ENCODE assay signal across 23 cellular contexts in the genomic region with DNA sequence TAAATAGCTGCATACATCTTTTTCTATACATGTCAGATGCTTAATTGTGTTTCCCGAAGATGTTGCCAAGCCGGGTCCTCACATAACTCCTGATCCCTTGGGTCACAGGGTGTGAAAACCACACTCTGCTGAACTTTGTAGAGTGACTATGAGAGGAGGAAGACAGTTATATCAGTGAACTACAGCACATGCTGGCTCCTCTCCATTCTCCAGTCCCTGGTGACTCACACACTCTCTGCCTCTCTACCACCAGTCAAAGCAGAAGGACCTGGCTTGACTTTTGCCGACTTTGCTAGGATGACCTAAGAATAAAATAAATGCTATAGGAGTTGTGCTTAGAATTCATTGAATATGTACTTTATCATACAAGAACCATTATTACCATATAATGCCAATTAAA. TPM values are rescaled to one million over a fixed set of nuclear protein-coding genes. Genes with fewer than 3 reads are reported as not detected.
"Had no signal": no experiment of that assay in that cellular context is flagged by ENCODE, and none has a peak within 500 bp of the region (broad histone marks: within the 10 kb centered on the region; RNA-seq: fewer than 3 reads in every experiment).

No MANE protein-coding gene starts in this region.

- DNase-seq: activated CD4-positive, alpha-beta T cell treated with anti-CD3 and anti-CD28 coated beads for 4 hours; activated CD4-positive, alpha-beta T cell treated with anti-CD3 and anti-CD28 coated beads, Interleukin-2, amount 50 U/mL, for 48 hours; activated CD4-positive, CD25-positive, alpha-beta regulatory T cell; activated CD8-positive, alpha-beta memory T cell treated with anti-CD3 and anti-CD28 coated beads, Interleukin-2, amount 50 U/mL, for 48 hours; activated naive CD4-positive, alpha-beta T cell treated with Interleukin-2 at 50 U/mL for 16 hours; activated naive CD8-positive, alpha-beta T cell treated with anti-CD3 and anti-CD28 coated beads, Interleukin-2, amount 10 ng/mL, durations not matched to agents 7 days and 5 days; activated T-cell treated with anti-CD3 and anti-CD28 coated beads, Interleukin-2, amount 50 U/mL, for 48 hours; amygdala; cortex of kidney; foreskin melanocyte; glutamatergic neuron; immature natural killer cell; naive thymus-derived CD8-positive, alpha-beta T cell; sigmoid colon; stimulated activated CD4-positive, alpha-beta T cell treated with anti-CD3 and anti-CD28 coated beads, Interleukin-4, amount 100 ng/mL, for 1 hour; stimulated activated naive CD4-positive, alpha-beta T cell treated with Interleukin-2 at 50 U/mL for 16 hours; T-helper 1 cell had no signal

- H3K36me3 Mint-ChIP-seq: activated naive CD8-positive, alpha-beta T cell treated with anti-CD3 and anti-CD28 coated beads, Interleukin-2, amount 10 ng/mL, durations not matched to agents 7 days and 5 days; immature natural killer cell; naive thymus-derived CD8-positive, alpha-beta T cell had no signal

- H3K27ac ChIP-seq: hepatocyte, sigmoid colon, thyroid gland had no signal

- H3K4me3 Mint-ChIP-seq: activated naive CD8-positive, alpha-beta T cell treated with anti-CD3 and anti-CD28 coated beads, Interleukin-2, amount 10 ng/mL, durations not matched to agents 7 days and 5 days; immature natural killer cell; naive thymus-derived CD8-positive, alpha-beta T cell had no signal

- ATAC-seq: left lobe of liver; naive thymus-derived CD8-positive, alpha-beta T cell had no signal

- H3K27ac Mint-ChIP-seq: activated naive CD8-positive, alpha-beta T cell treated with anti-CD3 and anti-CD28 coated beads, Interleukin-2, amount 10 ng/mL, durations not matched to agents 7 days and 5 days; immature natural killer cell; naive thymus-derived CD8-positive, alpha-beta T cell had no signal

- H3K27me3 ChIP-seq: hepatocyte, sigmoid colon, thyroid gland had no signal

- H3K27me3 Mint-ChIP-seq: activated naive CD8-positive, alpha-beta T cell treated with anti-CD3 and anti-CD28 coated beads, Interleukin-2, amount 10 ng/mL, durations not matched to agents 7 days and 5 days; naive thymus-derived CD8-positive, alpha-beta T cell had no signal

- H3K4me1 ChIP-seq: sigmoid colon, thyroid gland had no signal

- H3K9me3 Mint-ChIP-seq: activated naive CD8-positive, alpha-beta T cell treated with anti-CD3 and anti-CD28 coated beads, Interleukin-2, amount 10 ng/mL, durations not matched to agents 7 days and 5 days; immature natural killer cell; naive thymus-derived CD8-positive, alpha-beta T cell had no signal

- H3K4me2 ChIP-seq: hepatocyte had no signal

- H3K9me3 ChIP-seq: sigmoid colon, thyroid gland had no signal

- H3K79me2 ChIP-seq: hepatocyte had no signal

- H3K4me3 ChIP-seq: hepatocyte, sigmoid colon, thyroid gland had no signal

- H2AFZ ChIP-seq: hepatocyte had no signal

- H3K36me3 ChIP-seq: sigmoid colon, thyroid gland had no signal

- H3K4me1 Mint-ChIP-seq: activated naive CD8-positive, alpha-beta T cell treated with anti-CD3 and anti-CD28 coated beads, Interleukin-2, amount 10 ng/mL, durations not matched to agents 7 days and 5 days; immature natural killer cell had no signal

RNA-seq across cellular contexts. Expression of gene KDM5D, which starts 23.8 kb away (rescaled TPM):
- total RNA-seq: hepatocyte, posterior vena cava, renal cortical epithelial cell, ureter had no signal
- polyA plus RNA-seq: hepatocyte; immature natural killer cell; naive thymus-derived CD8-positive, alpha-beta T cell had no signal
